In genomic region chr11:133785795-133786194, GRCh38 we compare ENCODE assay signal across 24 cellular contexts. TPM values are rescaled to one million over a fixed set of nuclear protein-coding genes. Genes with fewer than 3 reads are reported as not detected.
DNase-seq lines count a peak whose midpoint lies in the region; ATAC-seq and TF ChIP-seq lines count a peak whose summit lies in the region.
"Had no signal": no experiment of that assay in that cellular context is flagged by ENCODE, and none has a peak within 500 bp of the region (broad histone marks: within the 10 kb centered on the region; RNA-seq: fewer than 3 reads in every experiment).

No MANE protein-coding gene starts in this region.

- CTCF ChIA-PET in activated CD4-positive, alpha-beta T cell treated with anti-CD3 and anti-CD28 coated beads, Interleukin-2, amount 10 ng/mL, durations not matched to agents 7 days and 5 days (lab: Charles Lee) = no interaction called here

- H3K9me3 Mint-ChIP-seq in activated CD4-positive, alpha-beta T cell treated with anti-CD3 and anti-CD28 coated beads, Interleukin-2, amount 10 ng/mL, durations not matched to agents 24 days and 14 days = no peaks in the 10 kb centered on the region
- H3K9me3 Mint-ChIP-seq in activated CD4-positive, alpha-beta T cell treated with anti-CD3 and anti-CD28 coated beads, Interleukin-2, amount 10 ng/mL, durations not matched to agents 7 days and 5 days = no peaks in the 10 kb centered on the region
- H3K9me3 Mint-ChIP-seq: CD8-positive, alpha-beta T cell had no signal

- no peak for TF ChIP-seq CTCF in lower lobe of right lung (IDR thresholded peaks at IDR 0.05)

- H3K27ac ChIP-seq in lower lobe of right lung = no peak overlapping the region
- H3K27ac ChIP-seq: 22Rv1; A549; BLaER1 treated with 17β-estradiol and CSF1 and Interleukin-3, amounts not matched to agents 10 nM and 100 nM; C4-2B had no signal

- H3K4me3 Mint-ChIP-seq in activated CD4-positive, alpha-beta T cell treated with anti-CD3 and anti-CD28 coated beads, Interleukin-2, amount 10 ng/mL, durations not matched to agents 24 days and 14 days = no peak overlapping the region
- no peak overlapping the region for H3K4me3 Mint-ChIP-seq in activated CD4-positive, alpha-beta T cell treated with anti-CD3 and anti-CD28 coated beads, Interleukin-2, amount 10 ng/mL, durations not matched to agents 7 days and 5 days
- H3K4me3 Mint-ChIP-seq: B cell; CD4-positive, alpha-beta T cell; CD8-positive, alpha-beta T cell had no signal

- H3K9me3 ChIP-seq in lower lobe of right lung = no peaks in the 10 kb centered on the region
- H3K9me3 ChIP-seq: A549 had no signal

- H3K27me3 Mint-ChIP-seq in activated CD4-positive, alpha-beta T cell treated with anti-CD3 and anti-CD28 coated beads, Interleukin-2, amount 10 ng/mL, durations not matched to agents 24 days and 14 days = peaks cover 35% of the 10 kb centered on the region
- H3K27me3 Mint-ChIP-seq in activated CD4-positive, alpha-beta T cell treated with anti-CD3 and anti-CD28 coated beads, Interleukin-2, amount 10 ng/mL, durations not matched to agents 7 days and 5 days = peaks cover 42% of the 10 kb centered on the region

- no peak overlapping the region for H3K4me3 ChIP-seq in lower lobe of right lung
- H3K4me3 ChIP-seq: A549; BLaER1 treated with 17β-estradiol and CSF1 and Interleukin-3, amounts not matched to agents 10 nM and 100 nM; GM12878 had no signal

- no peaks in the 10 kb centered on the region for H3K4me1 Mint-ChIP-seq in activated CD4-positive, alpha-beta T cell treated with anti-CD3 and anti-CD28 coated beads, Interleukin-2, amount 10 ng/mL, durations not matched to agents 24 days and 14 days
- H3K4me1 Mint-ChIP-seq in activated CD4-positive, alpha-beta T cell treated with anti-CD3 and anti-CD28 coated beads, Interleukin-2, amount 10 ng/mL, durations not matched to agents 7 days and 5 days = peaks cover 2% of the 10 kb centered on the region
- H3K4me1 Mint-ChIP-seq: B cell had no signal

- DNase-seq in DMS53 (lab: John Stamatoyannopoulos, UW) = peak; percentile 20
- DNase-seq in DMS53 treated with DMSO at 0.1 percent for 48 hours (lab: John Stamatoyannopoulos, UW; ENCODE audit: unreplicated experiment) = no peak
- peak; percentile 39 for DNase-seq in activated CD4-positive, alpha-beta T cell treated with anti-CD3 and anti-CD28 coated beads, Interleukin-2, amount 10 ng/mL, durations not matched to agents 24 days and 14 days
- no peak for DNase-seq in activated CD4-positive, alpha-beta T cell treated with anti-CD3 and anti-CD28 coated beads, Interleukin-2, amount 10 ng/mL, durations not matched to agents 7 days and 5 days
- peak; percentile 16 for DNase-seq in left kidney (ENCODE audit: low read depth, low spot score)
- DNase-seq in DMS79 treated with DMSO at 0.1 percent for 48 hours (lab: John Stamatoyannopoulos, UW) = no peak
- no peak for DNase-seq in lower lobe of right lung
- DNase-seq: AML-193; Caco-2; Calu3; CD4-positive, alpha-beta T cell; CD8-positive, alpha-beta T cell; DND-41; EL; GDM1 had no signal

- peaks cover 16% of the 10 kb centered on the region for H3K27me3 ChIP-seq in lower lobe of right lung (ENCODE audit: low read depth)
- H3K27me3 ChIP-seq: BLaER1 treated with 17β-estradiol and CSF1 and Interleukin-3, amounts not matched to agents 10 nM and 100 nM had no signal

- no peak for ATAC-seq in lower lobe of right lung
- ATAC-seq: A549; CD8-positive, alpha-beta T cell; GM12878 had no signal

- no peaks in the 10 kb centered on the region for H3K36me3 Mint-ChIP-seq in activated CD4-positive, alpha-beta T cell treated with anti-CD3 and anti-CD28 coated beads, Interleukin-2, amount 10 ng/mL, durations not matched to agents 24 days and 14 days (ENCODE audit: low read depth)
- no peaks in the 10 kb centered on the region for H3K36me3 Mint-ChIP-seq in activated CD4-positive, alpha-beta T cell treated with anti-CD3 and anti-CD28 coated beads, Interleukin-2, amount 10 ng/mL, durations not matched to agents 7 days and 5 days (ENCODE audit: low read depth)
- H3K36me3 Mint-ChIP-seq: CD8-positive, alpha-beta T cell had no signal

- H3K27ac Mint-ChIP-seq in activated CD4-positive, alpha-beta T cell treated with anti-CD3 and anti-CD28 coated beads, Interleukin-2, amount 10 ng/mL, durations not matched to agents 24 days and 14 days = no peak overlapping the region
- H3K27ac Mint-ChIP-seq in activated CD4-positive, alpha-beta T cell treated with anti-CD3 and anti-CD28 coated beads, Interleukin-2, amount 10 ng/mL, durations not matched to agents 7 days and 5 days = no peak overlapping the region
- H3K27ac Mint-ChIP-seq: B cell; CD4-positive, alpha-beta T cell; CD8-positive, alpha-beta T cell had no signal

- intact Hi-C loops in activated CD4-positive, alpha-beta T cell treated with anti-CD3 and anti-CD28 coated beads, Interleukin-2, amount 10 ng/mL, durations not matched to agents 24 days and 14 days (cut with micrococcal nuclease) = no loop called here
- intact Hi-C loops in lower lobe of right lung (cut with DNase I) = no loop called here

- H3K4me1 ChIP-seq in lower lobe of right lung = peaks cover 4% of the 10 kb centered on the region
- H3K4me1 ChIP-seq: A549, Caco-2 had no signal

- no peaks in the 10 kb centered on the region for H3K36me3 ChIP-seq in lower lobe of right lung
- H3K36me3 ChIP-seq: BLaER1 treated with 17β-estradiol and CSF1 and Interleukin-3, amounts not matched to agents 10 nM and 100 nM had no signal

- POLR2A ChIA-PET in activated CD4-positive, alpha-beta T cell treated with anti-CD3 and anti-CD28 coated beads, Interleukin-2, amount 10 ng/mL, durations not matched to agents 7 days and 5 days (lab: Charles Lee) = no interaction called here

RNA-seq across cellular contexts. Expression of gene SPATA19, which starts 59.5 kb away (rescaled TPM):
- not detected in 2 replicates for total RNA-seq in activated CD4-positive, alpha-beta T cell treated with anti-CD3 and anti-CD28 coated beads, Interleukin-2, amount 10 ng/mL, durations not matched to agents 24 days and 14 days
- total RNA-seq in activated CD4-positive, alpha-beta T cell treated with anti-CD3 and anti-CD28 coated beads, Interleukin-2, amount 10 ng/mL, durations not matched to agents 7 days and 5 days = not detected
- total RNA-seq in lower lobe of right lung = not detected
- total RNA-seq: A172; B cell; Caco-2; Calu3; CD4-positive, alpha-beta T cell; CD8-positive, alpha-beta T cell; Daoy; G401; GM12878 had no signal

Comparison
In these comparisons a context has a peak if more than half of its experiments do, and no peak if none do; other contexts are left out.
1. DNase-seq: peak in DMS53 (single experiment), activated CD4-positive, alpha-beta T cell treated with anti-CD3 and anti-CD28 coated beads, Interleukin-2, amount 10 ng/mL, durations not matched to agents 24 days and 14 days (single experiment) and left kidney (single experiment); none in DMS53 treated with DMSO at 0.1 percent for 48 hours (single experiment), activated CD4-positive, alpha-beta T cell treated with anti-CD3 and anti-CD28 coated beads, Interleukin-2, amount 10 ng/mL, durations not matched to agents 7 days and 5 days (single experiment), DMS79 treated with DMSO at 0.1 percent for 48 hours (single experiment) and lower lobe of right lung (single experiment).